ENCODE assay signal across 7 cellular contexts in the genomic region with DNA sequence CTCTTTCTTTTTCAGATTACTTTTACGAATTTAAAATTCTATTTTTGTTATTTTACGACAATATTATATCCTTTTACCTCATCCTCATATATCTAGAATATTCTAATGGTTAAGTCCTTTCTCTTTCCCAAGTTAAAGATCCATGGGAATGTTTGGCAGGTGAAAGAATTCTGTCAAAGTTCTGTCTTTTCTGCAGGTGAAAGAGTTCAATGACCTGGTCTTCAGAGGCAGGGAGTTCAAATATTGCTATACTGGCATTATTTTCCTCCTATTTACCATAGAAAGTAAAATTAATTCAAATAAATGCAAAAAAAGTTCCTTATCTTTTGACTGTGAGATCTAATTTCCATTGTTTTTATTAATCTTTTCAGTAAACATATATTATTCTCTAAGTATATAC.
"Had no signal": no experiment of that assay in that cellular context is flagged by ENCODE, and none has a peak within 500 bp of the region (broad histone marks: within the 10 kb centered on the region; RNA-seq: fewer than 3 reads in every experiment).

No MANE protein-coding gene starts in this region.

- H3K9me3 Mint-ChIP-seq: H9, IgD-negative memory B cell had no signal

- H3K4me1 Mint-ChIP-seq: H9, IgD-negative memory B cell had no signal

- FAIRE-seq: HTR-8/SVneo had no signal

- H3K27me3 Mint-ChIP-seq: IgD-negative memory B cell had no signal

- H3K9ac ChIP-seq: GM23248 had no signal

- H3K27ac ChIP-seq: GM23248 had no signal

- H3K4me3 Mint-ChIP-seq: H9 had no signal

- DNase-seq: GM23248, GOT3, H9, HCEC 1CT, KG1 had no signal

- H3K4me3 ChIP-seq: GM23248 had no signal
